Comparison of ENCODE assay signal across 34 cellular contexts in the genomic region with DNA sequence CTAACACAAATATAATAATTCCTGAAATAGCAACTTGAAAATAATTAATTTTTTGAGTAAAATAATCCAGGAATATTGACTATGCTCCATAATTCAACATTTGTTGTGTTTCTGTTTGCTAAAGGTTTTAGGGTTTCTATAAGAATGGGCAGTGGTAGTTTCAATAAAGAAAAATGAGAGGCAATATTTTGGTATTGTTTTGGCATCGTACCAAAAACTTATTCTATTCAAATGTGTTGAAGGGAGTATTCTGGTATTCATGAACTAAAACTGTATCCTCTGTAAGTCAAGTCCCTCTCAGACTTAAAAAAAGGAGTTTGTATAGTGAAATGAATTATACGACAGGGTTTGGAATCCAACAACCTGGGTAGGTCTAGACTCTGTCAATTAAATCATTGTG.
"Had no signal": no experiment of that assay in that cellular context is flagged by ENCODE, and none has a peak within 500 bp of the region (broad histone marks: within the 10 kb centered on the region; RNA-seq: fewer than 3 reads in every experiment).

No MANE protein-coding gene starts in this region.

- H3K27me3 ChIP-seq: MG63 had no signal

- H3K9ac ChIP-seq: KMS-11 had no signal

- H3K27ac ChIP-seq: KMS-11 had no signal

- H3K9me3 ChIP-seq: MG63 had no signal

- H3K4me2 ChIP-seq: KMS-11 had no signal

- DNase-seq: Karpas-422, Kasumi-1, MG63, MM.1S, MV-4-11, NCI-H1048, NCI-H1092, NCI-H1092 treated with DMSO at 0.1 percent for 48 hours, NCI-H1105, NCI-H1105 treated with DMSO at 0.1 percent for 48 hours, NCI-H1417, NCI-H1417 treated with DMSO at 0.1 percent for 48 hours, NCI-H1436, NCI-H1436 treated with DMSO at 0.1 percent for 48 hours, NCI-H146, NCI-H1694, NCI-H1694 treated with DMSO at 0.1 percent for 48 hours, NCI-H187, NCI-H187 treated with DMSO at 0.1 percent for 48 hours, NCI-H1930, NCI-H2029, NCI-H2029 treated with DMSO at 0.1 percent for 48 hours, NCI-H2081 treated with DMSO at 0.1 percent for 48 hours, NCI-H2107, NCI-H2171, NCI-H2171 treated with DMSO at 0.1 percent for 48 hours, NCI-H226, NCI-H345, NCI-H446, NCI-H446 treated with DMSO at 0.1 percent for 48 hours, NCI-H510A, NCI-H510A treated with DMSO at 0.1 percent for 48 hours, NCI-H524 had no signal

- H3K4me3 ChIP-seq: MG63 had no signal

- H3K36me3 ChIP-seq: MG63 had no signal
